1 cellular context compared by ENCODE assay signal in the genomic region with DNA sequence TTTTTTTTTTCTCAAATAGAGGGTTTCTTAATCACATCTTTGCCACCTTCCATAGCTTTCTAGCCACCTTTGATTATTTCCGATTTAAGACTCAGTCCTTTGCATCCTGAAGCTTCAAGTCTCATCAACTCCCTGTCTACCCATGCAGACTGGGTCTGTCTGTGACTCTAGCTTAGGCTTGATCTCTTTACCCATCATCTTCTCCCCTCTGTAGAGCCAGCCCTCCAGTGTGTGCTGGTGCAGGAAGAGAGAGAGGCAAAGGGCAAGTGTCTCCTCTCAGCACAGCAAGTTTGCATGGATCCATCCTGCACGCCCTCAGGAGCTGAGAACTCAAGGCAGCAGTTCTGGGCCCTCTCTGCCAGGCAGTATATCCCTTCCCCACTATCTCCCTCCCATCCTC.
TF ChIP-seq lines count a peak whose summit lies in the region.

No MANE protein-coding gene starts in this region.

TF ChIP-seq in GM23338, 12 proteins besides CTCF, POLR2A, EP300 and RAD21 (continued from another document):
- no peak for TF ChIP-seq ZNF114 (CRISPR knock-in tag; IDR thresholded peaks at IDR 0.05)
- TF ChIP-seq CREB1 (CRISPR knock-in tag; IDR thresholded peaks at IDR 0.05; ENCODE audit: low read depth), result no peak
